In genomic region chr2:118088051-118089014, GRCh38 we compare ENCODE assay signal across 8 cellular contexts. TPM values are rescaled to one million over a fixed set of nuclear protein-coding genes. Genes with fewer than 3 reads are reported as not detected.
A peak's percentile ranks its signal among the peaks of the same experiment; 100 is the strongest.
DNase-seq lines count a peak whose midpoint lies in the region; ATAC-seq and TF ChIP-seq lines count a peak whose summit lies in the region.

TSS of gene INSIG2 (plus strand) at chr2:118088471. CDS start at chr2:118096557, 8,086 bp downstream.

- peaks cover 6% of the 10 kb centered on the region for H3K36me3 Mint-ChIP-seq in activated CD4-positive, alpha-beta T cell treated with anti-CD3 and anti-CD28 coated beads, Interleukin-2, amount 10 ng/mL, durations not matched to agents 24 days and 14 days (ENCODE audit: low read depth)

- peak within 1 kb of the TSS; percentile 81 to 82 for H3K27ac ChIP-seq in left lung

- H3K9me3 ChIP-seq in left lung = no peaks in the 10 kb centered on the region

- no peaks in the 10 kb centered on the region for H3K9me3 Mint-ChIP-seq in activated CD4-positive, alpha-beta T cell treated with anti-CD3 and anti-CD28 coated beads, Interleukin-2, amount 10 ng/mL, durations not matched to agents 24 days and 14 days

- H3K27ac Mint-ChIP-seq in activated CD4-positive, alpha-beta T cell treated with anti-CD3 and anti-CD28 coated beads, Interleukin-2, amount 10 ng/mL, durations not matched to agents 24 days and 14 days = peak within 1 kb of the TSS; percentile 92

- peak within 1 kb of the TSS; percentile 93 for H3K4me3 Mint-ChIP-seq in activated CD4-positive, alpha-beta T cell treated with anti-CD3 and anti-CD28 coated beads, Interleukin-2, amount 10 ng/mL, durations not matched to agents 24 days and 14 days

- peaks cover 16% of the 10 kb centered on the region for H3K4me1 Mint-ChIP-seq in activated CD4-positive, alpha-beta T cell treated with anti-CD3 and anti-CD28 coated beads, Interleukin-2, amount 10 ng/mL, durations not matched to agents 24 days and 14 days

- no peaks in the 10 kb centered on the region for H3K36me3 ChIP-seq in left lung

- intact Hi-C loops in activated CD4-positive, alpha-beta T cell treated with anti-CD3 and anti-CD28 coated beads, Interleukin-2, amount 10 ng/mL, durations not matched to agents 24 days and 14 days (cut with micrococcal nuclease) = loop anchor here (1.0 to 2.0 kb wide), 6 partner anchors 43 to 1278 kb away; partner anchors contain the start of genes C2orf76, CCDC93, DBI and DDX18
- intact Hi-C loops in left lung (cut with DNase I) = no loop called here

- H3K4me3 ChIP-seq in left lung = peak within 1 kb of the TSS; percentile 75 to 89

- H3K4me1 ChIP-seq in left lung = peaks cover 0 to 38% of the 10 kb centered on the region in 2 donors

- no peak for TF ChIP-seq CTCF in left lung (IDR thresholded peaks at IDR 0.05)

- DNase-seq in C1 segment of cervical spinal cord (lab: John Stamatoyannopoulos, UW) = peak; percentile 24 to 98 (median 89)
- DNase-seq in NCI-H526 treated with DMSO at 0.1 percent for 48 hours (lab: John Stamatoyannopoulos, UW) = peak; percentile 99
- peak; percentile 98 for DNase-seq in activated CD4-positive, alpha-beta T cell treated with anti-CD3 and anti-CD28 coated beads, Interleukin-2, amount 10 ng/mL, durations not matched to agents 24 days and 14 days
- peak; percentile 52 for DNase-seq in cortex of kidney (lab: John Stamatoyannopoulos, UW)
- peak; percentile 98 for DNase-seq in left lung
- peak; percentile 84 to 87 for DNase-seq in stimulated activated CD4-positive, alpha-beta T cell treated with anti-CD3 and anti-CD28 coated beads, Interleukin-2, amount 100 ng/mL, for 48 hours

- peaks cover 9% of the 10 kb centered on the region for H3K27me3 Mint-ChIP-seq in activated CD4-positive, alpha-beta T cell treated with anti-CD3 and anti-CD28 coated beads, Interleukin-2, amount 10 ng/mL, durations not matched to agents 24 days and 14 days

- ATAC-seq in GM19324 (IDR thresholded peaks at IDR 0.05; ENCODE audit: low FRiP score, unreplicated experiment) (peak; percentile 98), HG03469 (IDR thresholded peaks at IDR 0.05; ENCODE audit: unreplicated experiment) (peak; percentile 95), left lung (peak; percentile 94)

- no peaks in the 10 kb centered on the region for H3K27me3 ChIP-seq in left lung

RNA-seq across cellular contexts. Expression of gene INSIG2, which starts in this region (rescaled TPM):
- total RNA-seq in activated CD4-positive, alpha-beta T cell treated with anti-CD3 and anti-CD28 coated beads, Interleukin-2, amount 10 ng/mL, durations not matched to agents 24 days and 14 days = 35.2 and 35.6 TPM in 2 replicates
- total RNA-seq in left lung = 10 to 100 TPM; 31.5 to 35.4 TPM

Comparison
In these comparisons a context has a peak if more than half of its experiments do, and no peak if none do; other contexts are left out.
1. Peak in every context shown above with its lines: DNase-seq, ATAC-seq, H3K4me3 ChIP-seq and H3K27ac ChIP-seq.